20 cellular contexts compared by ENCODE assay signal in genomic region chr22:47547881-47548630, GRCh38.
"Had no signal": no experiment of that assay in that cellular context is flagged by ENCODE, and none has a peak within 500 bp of the region (broad histone marks: within the 10 kb centered on the region; RNA-seq: fewer than 3 reads in every experiment).

No MANE protein-coding gene starts in this region.

- H3K27me3 ChIP-seq: left lung, upper lobe of left lung had no signal

- H3K9me3 ChIP-seq: breast epithelium, pancreas, SK-N-SH, thoracic aorta, upper lobe of left lung had no signal

- H3K9ac ChIP-seq: SK-N-SH had no signal

- H3K27ac ChIP-seq: breast epithelium, heart right ventricle, left lung, pancreas, thoracic aorta, upper lobe of left lung had no signal

- FAIRE-seq: pancreas had no signal

- H3K4me1 ChIP-seq: breast epithelium, heart right ventricle, left lung, pancreas, upper lobe of left lung had no signal

- DNase-seq: activated CD4-positive, alpha-beta memory T cell treated with anti-CD3 and anti-CD28 coated beads, Interleukin-2, amount 10 ng/mL, durations not matched to agents 7 days and 5 days; activated CD4-positive, alpha-beta T cell treated with anti-CD3 and anti-CD28 coated beads for 48 hours; activated naive CD4-positive, alpha-beta T cell treated with anti-CD3 and anti-CD28 coated beads for 36 hours; activated naive CD8-positive, alpha-beta T cell treated with anti-CD3 and anti-CD28 coated beads, Interleukin-2, amount 10 ng/mL, durations not matched to agents 7 days and 5 days; activated T-cell treated with anti-CD3 and anti-CD28 coated beads, Interleukin-2, amount 50 U/mL, for 4 hours; amniotic stem cell; foreskin fibroblast; heart right ventricle; left lung; natural killer cell; pancreas; SK-N-SH; stimulated activated CD4-positive, alpha-beta T cell treated with anti-CD3 and anti-CD28 coated beads, Interleukin-15, amount 100 ng/mL, for 24 hours; stimulated activated CD8-positive, alpha-beta memory T cell treated with anti-CD3 and anti-CD28 coated beads, Interleukin-4, amount 100 ng/mL, for 48 hours; stimulated activated naive B cell treated with anti-CD40 and anti-IgM and Interleukin-4, amounts not matched to agents 10 μg/mL and 1 μg/mL and 100 μg/mL, for 72 hours; upper lobe of left lung had no signal

- H3K4me3 ChIP-seq: breast epithelium, heart right ventricle, left lung, lung, pancreas, smooth muscle cell, thoracic aorta, upper lobe of left lung had no signal

- H3K4me2 ChIP-seq: SK-N-SH, smooth muscle cell had no signal

- H3K36me3 ChIP-seq: breast epithelium, heart right ventricle, left lung, pancreas, thoracic aorta, upper lobe of left lung had no signal
